ENCODE assay signal across 34 cellular contexts in the genomic region with DNA sequence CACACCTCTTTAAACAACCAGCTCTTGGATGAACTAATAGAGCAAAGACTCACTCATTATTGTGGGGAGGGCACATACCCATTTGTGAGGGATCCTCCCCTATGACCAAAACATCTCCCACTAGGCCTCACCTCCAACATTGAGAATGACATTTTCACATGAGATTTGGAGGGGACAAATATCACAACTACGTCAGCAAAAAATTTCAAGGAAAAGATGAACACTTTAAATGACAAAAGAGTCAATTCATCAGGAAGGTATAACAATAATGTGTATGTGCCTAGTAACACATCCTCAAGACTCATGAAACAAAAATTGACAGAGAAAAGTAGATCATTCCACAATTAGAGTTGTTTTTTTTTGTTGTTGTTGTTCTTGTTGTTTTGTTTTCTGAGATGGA.
"Had no signal": no experiment of that assay in that cellular context is flagged by ENCODE, and none has a peak within 500 bp of the region (broad histone marks: within the 10 kb centered on the region; RNA-seq: fewer than 3 reads in every experiment).

No MANE protein-coding gene starts in this region.

- FAIRE-seq: astrocyte, TTC549 had no signal

- H3K27ac ChIP-seq: adrenal gland, body of pancreas, brain microvascular endothelial cell, breast epithelium, WERI-Rb-1 had no signal

- H3K27me3 ChIP-seq: adrenal gland, body of pancreas, brain microvascular endothelial cell, breast epithelium had no signal

- H3K4me3 ChIP-seq: adrenal gland, body of pancreas, breast epithelium had no signal

- DNase-seq: activated B cell treated with CpG ODN at 0.5 μM for 24 hours; activated CD4-positive, alpha-beta memory T cell treated with anti-CD3 and anti-CD28 coated beads for 36 hours; activated CD4-positive, alpha-beta T cell treated with anti-CD3 and anti-CD28 coated beads for 4 hours; activated CD4-positive, alpha-beta T cell treated with anti-CD3 and anti-CD28 coated beads, Interleukin-2, amount 10 ng/mL, durations not matched to agents 24 days and 14 days; activated CD4-positive, alpha-beta T cell treated with anti-CD3 and anti-CD28 coated beads, Interleukin-2, amount 50 U/mL, for 1 hour; activated CD4-positive, alpha-beta T cell treated with anti-CD3 and anti-CD28 coated beads, Interleukin-2, amount 50 U/mL, for 4 hours; activated CD4-positive, CD25-positive, alpha-beta regulatory T cell treated with anti-CD3 and anti-CD28 coated beads, Interleukin-2, amount 50 U/mL, for 72 hours; activated CD8-positive, alpha-beta memory T cell treated with anti-CD3 and anti-CD28 coated beads, Interleukin-2, amount 50 U/mL, for 4 hours; activated CD8-positive, alpha-beta T cell treated with anti-CD3 and anti-CD28 coated beads for 36 hours; activated effector memory CD4-positive, alpha-beta T cell treated with anti-CD3 and anti-CD28 coated beads, Interleukin-2, amount 50 U/mL, for 16 hours; activated gamma-delta T cell treated with Interleukin-2 at 50 U/mL for 16 hours; activated naive CD4-positive, alpha-beta T cell; activated naive CD4-positive, alpha-beta T cell treated with anti-CD3 and anti-CD28 coated beads for 36 hours; activated naive CD4-positive, alpha-beta T cell treated with anti-CD3 and anti-CD28 coated beads, Interleukin-2, amount 50 U/mL, for 16 hours; activated naive CD8-positive, alpha-beta T cell treated with anti-CD3 and anti-CD28 coated beads for 36 hours; activated T-cell treated with anti-CD3 and anti-CD28 coated beads for 4 hours; activated T-cell treated with anti-CD3 and anti-CD28 coated beads, Interleukin-2, amount 50 U/mL, for 1 hour; activated T-cell treated with anti-CD3 and anti-CD28 coated beads, Interleukin-2, amount 50 U/mL, for 4 hours; activated T-cell treated with anti-CD3 and anti-CD28 coated beads, Interleukin-2, amount 50 U/mL, for 72 hours; amniotic stem cell; aorta; body of pancreas; brain microvascular endothelial cell; central memory CD4-positive, alpha-beta T cell; T-helper 1 cell; T-helper 2 cell; T-helper 9 cell; WERI-Rb-1 had no signal

- ATAC-seq: activated CD8-positive, alpha-beta T cell treated with anti-CD3 and anti-CD28 coated beads for 36 hours; activated naive CD4-positive, alpha-beta T cell treated with anti-CD3 and anti-CD28 coated beads, Interleukin-2, amount 50 U/mL, for 72 hours; activated T-cell treated with anti-CD3 and anti-CD28 coated beads, Interleukin-2, amount 50 U/mL, for 4 hours; activated T-cell treated with anti-CD3 and anti-CD28 coated beads, Interleukin-2, amount 50 U/mL, for 72 hours; activated T-helper 17 cell treated with anti-CD3 and anti-CD28 coated beads, Interleukin-2, amount 50 U/mL, for 72 hours; body of pancreas had no signal

- H3K9me3 ChIP-seq: body of pancreas had no signal

- H3K36me3 ChIP-seq: adrenal gland, brain microvascular endothelial cell, breast epithelium, WERI-Rb-1 had no signal

- H3K4me1 ChIP-seq: adrenal gland, body of pancreas, breast epithelium had no signal
